ENCODE assay signal across 21 cellular contexts in the genomic region with DNA sequence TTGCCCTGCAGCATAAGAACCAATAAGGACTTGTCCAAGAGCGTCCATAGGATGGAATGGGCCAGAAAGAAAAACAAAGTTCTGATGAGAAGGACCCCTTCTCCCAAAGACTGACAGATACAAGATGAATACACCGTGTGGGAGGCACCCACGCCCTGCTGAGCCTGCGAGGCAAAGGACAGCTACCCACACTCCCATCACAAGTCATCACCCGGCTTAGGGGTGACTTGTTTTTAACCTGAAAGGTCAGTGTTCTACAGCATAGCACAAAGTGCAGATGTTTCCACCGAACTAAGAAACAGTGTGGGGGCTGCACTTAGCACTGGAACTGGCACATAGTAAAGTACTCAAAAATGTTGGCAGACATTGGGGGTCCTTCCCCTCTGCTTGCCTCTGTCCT. TPM values are rescaled to one million over a fixed set of nuclear protein-coding genes. Genes with fewer than 3 reads are reported as not detected.
A peak's percentile ranks its signal among the peaks of the same experiment; 100 is the strongest.
DNase-seq lines count a peak whose midpoint lies in the region; ATAC-seq and TF ChIP-seq lines count a peak whose summit lies in the region.
"Had no signal": no experiment of that assay in that cellular context is flagged by ENCODE, and none has a peak within 500 bp of the region (broad histone marks: within the 10 kb centered on the region; RNA-seq: fewer than 3 reads in every experiment).

No MANE protein-coding gene starts in this region.

- H3K27ac ChIP-seq in left lung = peak overlapping the region in 1 of 2 donors; percentile 59
- H3K27ac ChIP-seq: neural progenitor cell, VCaP had no signal

- peak overlapping the region; percentile 27 for H3K4me3 Mint-ChIP-seq in activated CD4-positive, alpha-beta memory T cell treated with anti-CD3 and anti-CD28 coated beads for 36 hours
- no peak overlapping the region for H3K4me3 Mint-ChIP-seq in memory B cell
- peak overlapping the region; percentile 66 to 69 for H3K4me3 Mint-ChIP-seq in stimulated activated naive CD8-positive, alpha-beta T cell treated with anti-CD3 and anti-CD28 coated beads, Interleukin-15, amount 100 ng/mL, for 72 hours

- no peaks in the 10 kb centered on the region for H3K27me3 ChIP-seq in left lung
- H3K27me3 ChIP-seq: esophagus muscularis mucosa, neural progenitor cell, stomach, vagina had no signal

- no peaks in the 10 kb centered on the region for H3K9me3 Mint-ChIP-seq in activated naive CD4-positive, alpha-beta T cell treated with anti-CD3 and anti-CD28 coated beads, Interleukin-2, amount 50 U/mL, for 72 hours
- H3K9me3 Mint-ChIP-seq in activated CD4-positive, alpha-beta memory T cell treated with anti-CD3 and anti-CD28 coated beads for 36 hours = no peaks in the 10 kb centered on the region
- no peaks in the 10 kb centered on the region for H3K9me3 Mint-ChIP-seq in memory B cell
- H3K9me3 Mint-ChIP-seq in stimulated activated naive CD8-positive, alpha-beta T cell treated with anti-CD3 and anti-CD28 coated beads, Interleukin-15, amount 100 ng/mL, for 72 hours = no peaks in the 10 kb centered on the region

- no peaks in the 10 kb centered on the region for H3K27me3 Mint-ChIP-seq in activated CD4-positive, alpha-beta memory T cell treated with anti-CD3 and anti-CD28 coated beads for 36 hours
- no peaks in the 10 kb centered on the region for H3K27me3 Mint-ChIP-seq in memory B cell
- no peaks in the 10 kb centered on the region for H3K27me3 Mint-ChIP-seq in stimulated activated naive CD8-positive, alpha-beta T cell treated with anti-CD3 and anti-CD28 coated beads, Interleukin-15, amount 100 ng/mL, for 72 hours

- no peaks in the 10 kb centered on the region for H3K9me3 ChIP-seq in left lung
- H3K9me3 ChIP-seq: esophagus muscularis mucosa, stomach, vagina had no signal

- TF ChIP-seq CTCF in left lung (IDR thresholded peaks at IDR 0.05) = no peak

- peaks cover 100% of the 10 kb centered on the region for H3K4me1 Mint-ChIP-seq in activated CD4-positive, alpha-beta memory T cell treated with anti-CD3 and anti-CD28 coated beads for 36 hours (ENCODE audit: low read depth)
- peaks cover 66% of the 10 kb centered on the region for H3K4me1 Mint-ChIP-seq in memory B cell
- H3K4me1 Mint-ChIP-seq in stimulated activated naive CD8-positive, alpha-beta T cell treated with anti-CD3 and anti-CD28 coated beads, Interleukin-15, amount 100 ng/mL, for 72 hours = peaks cover 99% of the 10 kb centered on the region

- H3K4me3 ChIP-seq in left lung = no peak overlapping the region
- H3K4me3 ChIP-seq: esophagus muscularis mucosa, lung, neural progenitor cell, stomach, vagina had no signal

- H3K4me1 ChIP-seq in left lung = peaks cover 26 to 99% of the 10 kb centered on the region in 2 donors
- H3K4me1 ChIP-seq: neural progenitor cell had no signal

- peak overlapping the region; percentile 71 to 77 for H3K27ac Mint-ChIP-seq in activated naive CD4-positive, alpha-beta T cell treated with anti-CD3 and anti-CD28 coated beads, Interleukin-2, amount 50 U/mL, for 72 hours
- H3K27ac Mint-ChIP-seq in activated CD4-positive, alpha-beta memory T cell treated with anti-CD3 and anti-CD28 coated beads for 36 hours = peak overlapping the region; percentile 94
- H3K27ac Mint-ChIP-seq in memory B cell = peak overlapping the region; percentile 82
- peak overlapping the region in 1 of 2 donors; percentile 78 for H3K27ac Mint-ChIP-seq in stimulated activated naive CD8-positive, alpha-beta T cell treated with anti-CD3 and anti-CD28 coated beads, Interleukin-15, amount 100 ng/mL, for 72 hours
- H3K27ac Mint-ChIP-seq: neural progenitor cell had no signal

- DNase-seq in activated naive CD4-positive, alpha-beta T cell treated with anti-CD3 and anti-CD28 coated beads, Interleukin-2, amount 50 U/mL, for 72 hours (ENCODE audit: low spot score in 2 of 2) = peak in 1 of 2 donors; percentile 41
- no peak for DNase-seq in activated naive CD4-positive, alpha-beta T cell treated with anti-CD3 and anti-CD28 coated beads, Interleukin-2, amount 50 U/mL, for 16 hours
- peak; percentile 52 for DNase-seq in activated CD4-positive, alpha-beta memory T cell treated with anti-CD3 and anti-CD28 coated beads for 36 hours
- DNase-seq in memory B cell (ENCODE audit: low spot score in 2 of 2) (no peak), left lung (no peak), retina (no peak)
- no peak for DNase-seq in stimulated activated naive CD8-positive, alpha-beta T cell treated with anti-CD3 and anti-CD28 coated beads, Interleukin-15, amount 100 ng/mL, for 72 hours
- DNase-seq: Calu3, GF-D8, NCI-H2081, NCI-H510A treated with DMSO at 0.1 percent for 48 hours, SHP77 treated with DMSO at 0.1 percent for 48 hours, stomach, T-helper 1 cell had no signal

- peaks cover 0 to 69% of the 10 kb centered on the region in 2 donors for H3K36me3 ChIP-seq in left lung
- H3K36me3 ChIP-seq: neural progenitor cell had no signal

- intact Hi-C loops in activated CD4-positive, alpha-beta memory T cell treated with anti-CD3 and anti-CD28 coated beads for 36 hours (cut with micrococcal nuclease) = no loop called here
- intact Hi-C loops in left lung (cut with DNase I) = no loop called here

- POLR2A ChIA-PET in activated CD4-positive, alpha-beta memory T cell treated with anti-CD3 and anti-CD28 coated beads for 36 hours (lab: Charles Lee) = interaction anchor here (1.3 to 7.2 kb wide), 3 partner anchors 14 to 24 kb away, joined by 4 to 115 read pairs (median 8); a partner anchor contains a TSS

- peak in 1 of 2 donors; percentile 49 for ATAC-seq in activated naive CD4-positive, alpha-beta T cell treated with anti-CD3 and anti-CD28 coated beads, Interleukin-2, amount 50 U/mL, for 72 hours
- no peak for ATAC-seq in memory B cell (ENCODE audit: low read depth)
- ATAC-seq in stimulated activated naive CD8-positive, alpha-beta T cell treated with anti-CD3 and anti-CD28 coated beads, Interleukin-15, amount 100 ng/mL, for 72 hours = no peak
- ATAC-seq in left lung = no peak
- no peak for ATAC-seq in HG03095 (IDR thresholded peaks at IDR 0.05; ENCODE audit: unreplicated experiment)
- ATAC-seq: HepG2 had no signal

- CTCF ChIA-PET in activated CD4-positive, alpha-beta memory T cell treated with anti-CD3 and anti-CD28 coated beads for 36 hours (lab: Charles Lee) = interaction anchor here (1.0 to 13.2 kb wide), 4 partner anchors 16 to 98 kb away, joined by 3 to 101 read pairs (median 7); no protein-coding TSS in a partner anchor

- peaks cover 12 to 17% of the 10 kb centered on the region in 2 donors for H3K36me3 Mint-ChIP-seq in activated naive CD4-positive, alpha-beta T cell treated with anti-CD3 and anti-CD28 coated beads, Interleukin-2, amount 50 U/mL, for 72 hours
- peaks cover 81% of the 10 kb centered on the region for H3K36me3 Mint-ChIP-seq in activated CD4-positive, alpha-beta memory T cell treated with anti-CD3 and anti-CD28 coated beads for 36 hours
- H3K36me3 Mint-ChIP-seq in memory B cell = peaks cover 14% of the 10 kb centered on the region

RNA-seq across cellular contexts. Expression of a gene that starts 13.9 kb away (rescaled TPM):
- total RNA-seq in activated naive CD4-positive, alpha-beta T cell treated with anti-CD3 and anti-CD28 coated beads, Interleukin-2, amount 50 U/mL, for 72 hours = 100 to 1,000 TPM; 221 to 276 TPM
- total RNA-seq in activated CD4-positive, alpha-beta memory T cell treated with anti-CD3 and anti-CD28 coated beads for 36 hours = 100 to 1,000 TPM; 388 to 401 TPM
- 100 to 1,000 TPM; 111 to 133 TPM for total RNA-seq in left lung

RNA-seq across cellular contexts. Expression of a gene that starts 46.5 kb away (rescaled TPM):
- total RNA-seq in activated naive CD4-positive, alpha-beta T cell treated with anti-CD3 and anti-CD28 coated beads, Interleukin-2, amount 50 U/mL, for 72 hours = under 1 TPM in 1 of 2 donors, not detected in 1; 0.23 TPM
- not detected for total RNA-seq in activated CD4-positive, alpha-beta memory T cell treated with anti-CD3 and anti-CD28 coated beads for 36 hours
- total RNA-seq in left lung = 100 to 1,000 TPM; 391 to 424 TPM
- total RNA-seq: Calu3 had no signal

Comparison
In these comparisons a context has a peak if more than half of its experiments do, and no peak if none do; other contexts are left out.
1. RNA of a gene that starts 46.5 kb away (total RNA-seq): 391 to 424 TPM in left lung; 0.23 TPM in activated naive CD4-positive, alpha-beta T cell treated with anti-CD3 and anti-CD28 coated beads, Interleukin-2, amount 50 U/mL, for 72 hours and not detected in activated CD4-positive, alpha-beta memory T cell treated with anti-CD3 and anti-CD28 coated beads for 36 hours; every median in the first group is over 100 times any median in the second.